ENCODE assay signal across 13 cellular contexts in the genomic region with DNA sequence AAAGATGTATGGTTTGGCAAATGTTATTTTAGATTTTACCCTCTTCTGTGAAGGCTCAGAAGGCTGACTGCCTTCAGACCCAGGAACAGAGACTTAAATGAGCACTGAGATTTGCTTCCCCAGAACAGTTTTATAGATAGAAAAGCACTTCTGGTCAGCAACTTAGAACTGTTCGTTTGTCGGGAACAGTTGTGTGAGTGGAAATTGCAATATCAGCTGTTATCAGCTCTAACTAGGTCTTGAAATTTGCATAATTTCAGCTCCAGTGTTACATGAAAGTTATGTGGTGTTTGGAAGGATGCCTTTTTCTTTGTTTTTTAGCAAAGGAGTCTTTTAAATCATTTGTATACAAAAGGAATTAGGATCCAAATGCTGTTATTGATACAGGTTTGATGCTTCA.
DNase-seq lines count a peak whose midpoint lies in the region; ATAC-seq and TF ChIP-seq lines count a peak whose summit lies in the region.
"Had no signal": no experiment of that assay in that cellular context is flagged by ENCODE, and none has a peak within 500 bp of the region (broad histone marks: within the 10 kb centered on the region; RNA-seq: fewer than 3 reads in every experiment).

No MANE protein-coding gene starts in this region.

- no peaks in the 10 kb centered on the region for H3K9me2 ChIP-seq in MM.1S (replicated peaks; ENCODE audit: insufficient read depth, low read length)

- no peaks in the 10 kb centered on the region for H3K27me3 Mint-ChIP-seq in CD4-positive, alpha-beta T cell
- H3K27me3 Mint-ChIP-seq in naive thymus-derived CD4-positive, alpha-beta T cell = no peaks in the 10 kb centered on the region

- CTCF ChIA-PET in CD4-positive, alpha-beta T cell (lab: Charles Lee) = no interaction called here
- CTCF ChIA-PET in naive thymus-derived CD4-positive, alpha-beta T cell (lab: Charles Lee) = no interaction called here

- POLR2A ChIA-PET in CD4-positive, alpha-beta T cell (lab: Charles Lee) = no interaction called here
- POLR2A ChIA-PET in naive thymus-derived CD4-positive, alpha-beta T cell (lab: Charles Lee) = no interaction called here

- no peak overlapping the region for H3K4me3 Mint-ChIP-seq in CD4-positive, alpha-beta T cell
- H3K4me3 Mint-ChIP-seq in naive thymus-derived CD4-positive, alpha-beta T cell = no peak overlapping the region
- H3K4me3 Mint-ChIP-seq: CD8-positive, alpha-beta memory T cell had no signal

- H3K36me3 Mint-ChIP-seq in CD4-positive, alpha-beta T cell (ENCODE audit: low read depth) = peaks cover 94% of the 10 kb centered on the region
- peaks cover 21 to 64% (median 44%) of the 10 kb centered on the region in 5 donors for H3K36me3 Mint-ChIP-seq in naive thymus-derived CD4-positive, alpha-beta T cell

- no peaks in the 10 kb centered on the region for H3K9me3 Mint-ChIP-seq in CD4-positive, alpha-beta T cell
- peaks cover 0 to 2% (median 0%) of the 10 kb centered on the region in 11 donors for H3K9me3 Mint-ChIP-seq in naive thymus-derived CD4-positive, alpha-beta T cell
- H3K9me3 Mint-ChIP-seq: CD8-positive, alpha-beta memory T cell had no signal

- H3K9ac ChIP-seq in MM.1S (ENCODE audit: low read length) = no peak overlapping the region

- H3K36me3 ChIP-seq in cardiac muscle cell (peaks cover 41% of the 10 kb centered on the region), MM.1S (replicated peaks; ENCODE audit: insufficient read depth, low read length) (no peaks in the 10 kb centered on the region)
- peaks cover 17 to 71% (median 24%) of the 10 kb centered on the region in 3 experiments for H3K36me3 ChIP-seq in naive thymus-derived CD4-positive, alpha-beta T cell (ENCODE audit: control insufficient read depth in 2 of 3, insufficient read depth in 3 of 3, low read length in 3 of 3)

- ATAC-seq in left ventricle myocardium superior (no peak), GM21390 (IDR thresholded peaks at IDR 0.05; ENCODE audit: unreplicated experiment) (no peak)
- no peak for ATAC-seq in CD4-positive, alpha-beta T cell (ENCODE audit: poor library complexity)
- ATAC-seq in naive thymus-derived CD4-positive, alpha-beta T cell = no peak

- H3K27ac Mint-ChIP-seq in CD4-positive, alpha-beta T cell = peak overlapping the region; percentile 58
- peak overlapping the region in 5 of 9 donors; percentile 7 to 81 (median 41) for H3K27ac Mint-ChIP-seq in naive thymus-derived CD4-positive, alpha-beta T cell

- H3K79me2 ChIP-seq in MM.1S (ENCODE audit: low read length) = no peaks in the 10 kb centered on the region

- peak overlapping the region; percentile 49 for H3K27ac ChIP-seq in cardiac muscle cell
- no peak overlapping the region for H3K27ac ChIP-seq in CD4-positive, alpha-beta T cell (ENCODE audit: low read depth, low read length)
- H3K27ac ChIP-seq in MM.1S (ENCODE audit: low read length) = no peak overlapping the region
- H3K27ac ChIP-seq in naive thymus-derived CD4-positive, alpha-beta T cell (ENCODE audit: low read depth, low read length) = no peak overlapping the region
- H3K27ac ChIP-seq: C4-2B, HL-60 had no signal

- H3K4me1 ChIP-seq in cardiac muscle cell (ENCODE audit: low read depth) (peaks cover 12% of the 10 kb centered on the region), MM.1S (ENCODE audit: low read length) (no peaks in the 10 kb centered on the region)
- no peaks in the 10 kb centered on the region for H3K4me1 ChIP-seq in naive thymus-derived CD4-positive, alpha-beta T cell (ENCODE audit: control insufficient read depth in 2 of 2, insufficient read depth in 2 of 2, low read length in 2 of 2)
- H3K4me1 ChIP-seq: BE2C had no signal

- intact Hi-C loops in left ventricle myocardium superior (cut with micrococcal nuclease) = no loop called here
- intact Hi-C loops in CD4-positive, alpha-beta T cell (cut with DNase I, micrococcal nuclease) = no loop called here
- intact Hi-C loops in naive thymus-derived CD4-positive, alpha-beta T cell (cut with micrococcal nuclease) = no loop called here

- H3K4me1 Mint-ChIP-seq in CD4-positive, alpha-beta T cell (ENCODE audit: low read depth) = peaks cover 4% of the 10 kb centered on the region
- peaks cover 0 to 7% (median 4%) of the 10 kb centered on the region in 7 donors for H3K4me1 Mint-ChIP-seq in naive thymus-derived CD4-positive, alpha-beta T cell

- H3K4me2 ChIP-seq in MM.1S (ENCODE audit: low read depth, low read length) = no peak overlapping the region

- no peak overlapping the region for H2AFZ ChIP-seq in MM.1S (ENCODE audit: low read length)

- H3K4me3 ChIP-seq in cardiac muscle cell (no peak overlapping the region), MM.1S (ENCODE audit: low read length) (no peak overlapping the region)
- H3K4me3 ChIP-seq in naive thymus-derived CD4-positive, alpha-beta T cell (ENCODE audit: low read length) = no peak overlapping the region

- H4K20me1 ChIP-seq in MM.1S (ENCODE audit: insufficient read depth, low read length) = no peaks in the 10 kb centered on the region

- H3K27me3 ChIP-seq in cardiac muscle cell (no peaks in the 10 kb centered on the region), MM.1S (replicated peaks; ENCODE audit: insufficient read depth, low read length) (no peaks in the 10 kb centered on the region)
- H3K27me3 ChIP-seq in CD4-positive, alpha-beta T cell (ENCODE audit: control insufficient read depth, insufficient read depth, low read length) = no peaks in the 10 kb centered on the region
- H3K27me3 ChIP-seq in naive thymus-derived CD4-positive, alpha-beta T cell (ENCODE audit: control insufficient read depth in 2 of 2, insufficient read depth in 2 of 2, low read length in 2 of 2) = no peaks in the 10 kb centered on the region
- H3K27me3 ChIP-seq: BE2C had no signal

- DNase-seq in cardiac muscle cell (ENCODE audit: low read depth in 1 of 2, low spot score in 1 of 2) (no peak), left ventricle myocardium superior (no peak), MM.1S (peak; percentile 5), COLO668 (lab: John Stamatoyannopoulos, UW; ENCODE audit: unreplicated experiment) (no peak)
- no peak for DNase-seq in CD4-positive, alpha-beta T cell
- DNase-seq in naive thymus-derived CD4-positive, alpha-beta T cell = no peak
- DNase-seq: BE2C; CD8-positive, alpha-beta memory T cell; DMS53; HCEC 1CT had no signal

- H3F3A ChIP-seq in MM.1S (ENCODE audit: insufficient read depth, low read length) = no peaks in the 10 kb centered on the region

- H3K9me3 ChIP-seq in cardiac muscle cell (ENCODE audit: low read depth) (no peaks in the 10 kb centered on the region), MM.1S (replicated peaks; ENCODE audit: insufficient read depth, low read length) (no peaks in the 10 kb centered on the region)
- no peaks in the 10 kb centered on the region for H3K9me3 ChIP-seq in CD4-positive, alpha-beta T cell (ENCODE audit: control insufficient read depth, low read length)
- H3K9me3 ChIP-seq in naive thymus-derived CD4-positive, alpha-beta T cell (ENCODE audit: control insufficient read depth in 2 of 3, low read length in 3 of 3) = no peaks in the 10 kb centered on the region
- H3K9me3 ChIP-seq: BE2C had no signal

- TF ChIP-seq CTCF in cardiac muscle cell (IDR thresholded peaks at IDR 0.05; ENCODE audit: low read depth, low read length) (no peak), MM.1S (IDR thresholded peaks at IDR 0.05; ENCODE audit: low read length) (no peak)
- TF ChIP-seq CTCF in CD4-positive, alpha-beta T cell (IDR thresholded peaks at IDR 0.05) = no peak
